8 cellular contexts compared by ENCODE assay signal in the genomic region with DNA sequence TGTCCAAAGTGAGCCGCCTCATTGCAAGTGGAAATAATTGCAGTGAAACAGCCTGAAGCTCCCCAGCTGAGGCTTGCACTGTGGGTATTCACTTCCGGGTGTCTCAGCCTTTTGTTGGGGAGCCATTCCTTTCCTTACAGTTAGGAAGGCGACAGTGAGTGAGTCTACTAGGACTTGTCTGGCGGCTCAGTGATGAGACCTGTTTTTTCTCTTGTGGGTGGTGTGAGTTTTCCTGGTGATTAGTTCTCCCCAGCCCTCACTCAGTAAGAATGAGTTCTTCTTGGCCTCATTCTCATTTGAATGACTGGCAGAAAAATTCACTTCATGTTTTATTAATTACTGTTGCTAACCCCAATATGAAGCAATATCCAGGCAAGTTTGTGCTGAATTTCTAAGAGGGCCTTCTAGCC. TPM values are rescaled to one million over a fixed set of nuclear protein-coding genes. Genes with fewer than 3 reads are reported as not detected.
A peak's percentile ranks its signal among the peaks of the same experiment; 100 is the strongest.
DNase-seq lines count a peak whose midpoint lies in the region; ATAC-seq and TF ChIP-seq lines count a peak whose summit lies in the region.

No MANE protein-coding gene starts in this region.

- TF ChIP-seq POLR2A in vagina (IDR thresholded peaks at IDR 0.05), result no peak

- no peaks in the 10 kb centered on the region for H3K9me3 ChIP-seq in vagina

- H3K27me3 ChIP-seq in vagina, result no peaks in the 10 kb centered on the region

- peak overlapping the region; percentile 76 to 95 for H3K4me3 ChIP-seq in foreskin fibroblast (ENCODE audit: low read depth in 1 of 2, low read length in 2 of 2)
- H3K4me3 ChIP-seq in vagina, result no peak overlapping the region

- ATAC-seq in HG03354 (IDR thresholded peaks at IDR 0.05; ENCODE audit: poor library complexity, severe bottlenecking, unreplicated experiment), result no peak

- peak overlapping the region; percentile 5 for H3K27ac ChIP-seq in vagina

- peak; percentile 49 for DNase-seq in stimulated activated CD4-positive, alpha-beta T cell treated with anti-CD3 and anti-CD28 coated beads, Interleukin-15, amount 100 ng/mL, for 24 hours
- no peak for DNase-seq in stimulated activated CD4-positive, alpha-beta T cell treated with anti-CD3 and anti-CD28 coated beads, Interleukin-1b, Interleukin-23, amount 100 ng/mL, for 48 hours
- peak; percentile 27 for DNase-seq in activated CD4-positive, alpha-beta T cell treated with anti-CD3 and anti-CD28 coated beads, Interleukin-2, amount 50 U/mL, for 1 hour
- peak in 1 of 2 donors; percentile 52 for DNase-seq in foreskin fibroblast
- DNase-seq in vagina (ENCODE audit: extremely low spot score in 2 of 2), result no peak
- DNase-seq in pons (ENCODE audit: low spot score), result no peak
- no peak for DNase-seq in NCI-H2029 treated with DMSO at 0.1 percent for 48 hours (lab: John Stamatoyannopoulos, UW)

- peaks cover 34% of the 10 kb centered on the region for H3K4me1 ChIP-seq in vagina

- intact Hi-C loops in vagina (cut with DNase I), result no loop called here

- no peak for TF ChIP-seq CTCF in foreskin fibroblast (IDR thresholded peaks at IDR 0.05; ENCODE audit: low read depth, low read length)
- no peak for TF ChIP-seq CTCF in vagina (IDR thresholded peaks at IDR 0.05)

- H3K36me3 ChIP-seq in vagina, result peaks cover 0 to 23% of the 10 kb centered on the region in 2 donors

RNA-seq across cellular contexts. Expression of a gene that starts 2.6 kb away (rescaled TPM):
- total RNA-seq in vagina, result 224 TPM

RNA-seq across cellular contexts. Expression of a gene that starts 17.2 kb away (rescaled TPM):
- 37.6 TPM for total RNA-seq in vagina

RNA-seq across cellular contexts. Expression of a gene that starts 17.4 kb away (rescaled TPM):
- 27.3 TPM for total RNA-seq in vagina

RNA-seq across cellular contexts. Expression of a gene that starts 27.4 kb away (rescaled TPM):
- total RNA-seq in vagina, result 32.7 TPM

Comparison
In these comparisons a context has a peak if more than half of its experiments do, and no peak if none do; other contexts are left out.
1. DNase-seq: peak in stimulated activated CD4-positive, alpha-beta T cell treated with anti-CD3 and anti-CD28 coated beads, Interleukin-15, amount 100 ng/mL, for 24 hours (single experiment) and activated CD4-positive, alpha-beta T cell treated with anti-CD3 and anti-CD28 coated beads, Interleukin-2, amount 50 U/mL, for 1 hour (single experiment); none in stimulated activated CD4-positive, alpha-beta T cell treated with anti-CD3 and anti-CD28 coated beads, Interleukin-1b, Interleukin-23, amount 100 ng/mL, for 48 hours (single experiment), vagina (0 of 2), pons (single experiment) and NCI-H2029 treated with DMSO at 0.1 percent for 48 hours (single experiment).
2. H3K4me3 ChIP-seq: peak in foreskin fibroblast (2 of 2); none in vagina (0 of 2).